In genomic region chr6:27045131-27045530, GRCh38 we compare ENCODE assay signal across 4 cellular contexts.
DNase-seq lines count a peak whose midpoint lies in the region; ATAC-seq, FAIRE-seq and TF ChIP-seq lines count a peak whose summit lies in the region.
"Not testable (repeated sequence)": the region's sequence is repeated elsewhere in the genome, so short reads cannot be mapped to it uniquely, and the experiment has no call there.

No MANE protein-coding gene starts in this region.

- H2AFZ ChIP-seq in GM23338, result 0 out of 2 replicates have a peak overlapping the region, but pooled peaks have one; percentile 38
- not testable (repeated sequence) for H2AFZ ChIP-seq in HepG2 (ENCODE audit: low read length); neuronal stem cell (ENCODE audit: low read length)

- not testable (repeated sequence) for H3K27ac Mint-ChIP-seq in GM23338

- POLR2A ChIA-PET in HepG2 (lab: Yijun Ruan, JAX), result not testable (repeated sequence)

- H3K9me3 Mint-ChIP-seq in GM23338, result not testable (repeated sequence)

- in situ Hi-C loops in HepG2 (cut with HindIII; ENCODE audit: extremely low pct_ligation_motif_present, low pct_unique_long_range_greater_than_20kb), result not testable (repeated sequence)

- BruUV-seq in HepG2 (replicated peaks; lab: Mats Ljungman, UMichigan), result not testable (repeated sequence)

- H3K9ac ChIP-seq in HepG2 (ENCODE audit: insufficient read depth, low read depth, low read length); neuronal stem cell (ENCODE audit: low read depth, low read length, poor library complexity): not testable (repeated sequence)

- H3K18ac ChIP-seq in neuronal stem cell (ENCODE audit: low read length), result not testable (repeated sequence)

- WGBS in HepG2 (ENCODE audit: low lambda C conversion rate), result 80% methylated on average over 15 of the region's 26 CpGs
- WGBS in neuronal stem cell (ENCODE audit: extremely low coverage in 2 of 2, insufficient read length in 2 of 2, insufficient replicate concordance in 1 of 2), 2 donors, result no CpG with 5 or more reads among the region's 26 CpGs
- WGBS in testis, 2 donors, result 75% methylated on average over 22 of the region's 26 CpGs; no CpG with 5 or more reads in 1 of the 2 donors

- not testable (repeated sequence) for H3K4me3 ChIP-seq in GM23338; HepG2 (replicated peaks in 1 of 3; ENCODE audit: insufficient read depth in 1 of 3, low read depth in 2 of 3, low read length in 3 of 3); neuronal stem cell (ENCODE audit: low read length in 2 of 2)
- peak overlapping the region; percentile 39 to 47 for H3K4me3 ChIP-seq in testis

- TF ChIP-seq CTCF in GM23338 (conservative IDR thresholded peaks at IDR 0.05; ENCODE audit: low read depth in 2 of 2); HepG2 (CRISPR knock-in tag; IDR thresholded peaks at IDR 0.05); testis (IDR thresholded peaks at IDR 0.05): not testable (repeated sequence)

- H3K27me3 Mint-ChIP-seq in GM23338 (ENCODE audit: insufficient read depth, low read depth, poor library complexity), result not testable (repeated sequence)

- H3K4ac ChIP-seq in neuronal stem cell (ENCODE audit: low read length), result not testable (repeated sequence)

- H3K9me3 ChIP-seq in HepG2 (ENCODE audit: low read length); neuronal stem cell (replicated peaks in 1 of 2; ENCODE audit: control insufficient read depth in 2 of 2, insufficient read depth in 1 of 2, low read depth in 1 of 2, low read length in 2 of 2); testis: not testable (repeated sequence)

- intact Hi-C loops in HepG2 (cut with micrococcal nuclease; ENCODE audit: unreplicated experiment); testis (cut with DNase I; ENCODE audit: low total_unique reads): not testable (repeated sequence)

- not testable (repeated sequence) for H3K79me1 ChIP-seq in neuronal stem cell (ENCODE audit: low read depth, low read length)

- not testable (repeated sequence) for H2BK12ac ChIP-seq in neuronal stem cell (ENCODE audit: low read length)

- TF ChIP-seq EP300 in HepG2 (IDR thresholded peaks at IDR 0.05; ENCODE audit: low read depth in 2 of 2, low read length in 2 of 2); HepG2 (CRISPR knock-in tag; IDR thresholded peaks at IDR 0.05; ENCODE audit: borderline replicate concordance): not testable (repeated sequence)

- not testable (repeated sequence) for H3K4me2 ChIP-seq in GM23338; HepG2 (ENCODE audit: low read depth, low read length); neuronal stem cell (ENCODE audit: insufficient read depth, low read length, poor library complexity, severe bottlenecking)

- H2BK120ac ChIP-seq in neuronal stem cell (ENCODE audit: low read depth, low read length), result not testable (repeated sequence)

- H3K4me1 ChIP-seq in GM23338 (ENCODE audit: insufficient read depth); neuronal stem cell (ENCODE audit: control insufficient read depth in 2 of 2, insufficient read depth in 1 of 2, low read depth in 1 of 2, low read length in 2 of 2); testis: not testable (repeated sequence)
- peaks cover 11% of the 10 kb centered on the region for H3K4me1 ChIP-seq in HepG2 (ENCODE audit: insufficient read depth, low read length)

- not testable (repeated sequence) for H3K27ac ChIP-seq in GM23338 (ENCODE audit: low read depth); HepG2 (ENCODE audit: extremely low read length, insufficient read depth, low read length); neuronal stem cell (replicated peaks; ENCODE audit: low read length); testis

- not testable (repeated sequence) for H4K20me1 ChIP-seq in GM23338 (replicated peaks; ENCODE audit: insufficient read depth); HepG2 (ENCODE audit: insufficient read depth, low read length)

- not testable (repeated sequence) for H2AK5ac ChIP-seq in neuronal stem cell (ENCODE audit: low read depth, low read length)

- not testable (repeated sequence) for ATAC-seq in GM23338, HepG2

- H3K79me2 ChIP-seq in GM23338 (replicated peaks; ENCODE audit: insufficient read depth); HepG2 (ENCODE audit: insufficient read depth, low read length): not testable (repeated sequence)

- CTCF ChIA-PET in HepG2 (lab: Yijun Ruan, JAX; ENCODE audit: low intra/inter-chr PET ratio, low total read pairs), result not testable (repeated sequence)

- FAIRE-seq in HepG2 (lab: Jason Lieb, UNC), result not testable (repeated sequence)

- peak overlapping the region; percentile 55 for H3K23ac ChIP-seq in neuronal stem cell (ENCODE audit: low read depth, low read length, poor library complexity)

- not testable (repeated sequence) for H2BK15ac ChIP-seq in neuronal stem cell (ENCODE audit: low read length)

- H3K4me1 Mint-ChIP-seq in GM23338, result not testable (repeated sequence)

- H3F3A ChIP-seq in GM23338 (replicated peaks; ENCODE audit: low read depth), result not testable (repeated sequence)

- not testable (repeated sequence) for TF ChIP-seq RAD21 in HepG2 (CRISPR knock-in tag; IDR thresholded peaks at IDR 0.05)

- not testable (repeated sequence) for H3K9me2 ChIP-seq in GM23338 (ENCODE audit: insufficient read depth)

- H2BK5ac ChIP-seq in neuronal stem cell (ENCODE audit: low read length), result not testable (repeated sequence)

- DNase-seq in GM23338 (ENCODE audit: low spot score); HepG2 (ENCODE audit: low spot score); neuronal stem cell (ENCODE audit: low spot score); testis: not testable (repeated sequence)

- H3K4me3 Mint-ChIP-seq in GM23338, result not testable (repeated sequence)

- not testable (repeated sequence) for H4K91ac ChIP-seq in neuronal stem cell (ENCODE audit: low read depth, low read length, poor library complexity)

- H4K8ac ChIP-seq in neuronal stem cell (ENCODE audit: low read depth, low read length), result not testable (repeated sequence)

- not testable (repeated sequence) for H3K36me3 Mint-ChIP-seq in GM23338 (ENCODE audit: low read depth)

- not testable (repeated sequence) for H3K36me3 ChIP-seq in GM23338 (ENCODE audit: insufficient read depth); HepG2 (replicated peaks in 1 of 2; ENCODE audit: control insufficient read depth in 1 of 2, insufficient read depth in 2 of 2, low read length in 2 of 2); neuronal stem cell (replicated peaks in 1 of 2; ENCODE audit: control insufficient read depth in 2 of 2, insufficient read depth in 2 of 2, low read length in 2 of 2); testis (ENCODE audit: low read depth, missing control alignments)

- H3K27me3 ChIP-seq in GM23338 (ENCODE audit: insufficient read depth); HepG2 (ENCODE audit: control insufficient read depth in 1 of 2, insufficient read depth in 2 of 2, low read length in 2 of 2); testis: not testable (repeated sequence)
- peaks cover 0 to 11% (median 0%) of the 10 kb centered on the region in 3 experiments for H3K27me3 ChIP-seq in neuronal stem cell (ENCODE audit: control insufficient read depth in 3 of 3, insufficient read depth in 3 of 3, low read depth in 1 of 3, low read length in 3 of 3)

- not testable (repeated sequence) for H3K14ac ChIP-seq in neuronal stem cell (ENCODE audit: low read length)

- not testable (repeated sequence) for TF ChIP-seq POLR2A in HepG2 (IDR thresholded peaks at IDR 0.05; ENCODE audit: insufficient read depth in 1 of 2, low read depth in 2 of 2, low read length in 2 of 2); testis (IDR thresholded peaks at IDR 0.05)

TF ChIP-seq in HepG2, 621 proteins besides CTCF, POLR2A, EP300 and RAD21:
- TF ChIP-seq ZNF572 (CRISPR knock-in tag; IDR thresholded peaks at IDR 0.05), result 0 out of 2 replicates have a peak, but pooled peaks have one; percentile 35
TF ChIP-seq in HepG2: peak in this region for 1; not testable (repeated sequence) for 620.
